Comparison of ENCODE assay signal across 6 cellular contexts in the genomic region with DNA sequence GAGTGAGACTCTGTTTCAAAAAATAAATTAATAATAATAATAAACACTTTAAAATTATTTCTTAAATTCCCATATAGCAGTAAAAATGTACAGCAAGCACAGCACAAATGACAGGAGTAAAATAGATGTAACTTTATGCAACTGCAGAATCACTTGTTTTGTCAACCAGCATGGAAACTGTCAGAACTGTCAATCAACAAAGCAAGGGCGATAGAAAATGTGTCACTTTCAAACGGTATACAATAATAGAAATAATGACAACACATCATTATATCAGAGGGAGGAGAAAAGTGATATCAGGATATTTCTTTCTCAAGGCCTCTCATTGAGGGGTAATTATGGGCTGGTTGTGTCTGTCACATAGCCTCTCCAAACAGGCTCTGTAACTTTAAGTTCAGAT.
"Had no signal": no experiment of that assay in that cellular context is flagged by ENCODE, and none has a peak within 500 bp of the region (broad histone marks: within the 10 kb centered on the region; RNA-seq: fewer than 3 reads in every experiment).

No MANE protein-coding gene starts in this region.

- H3K36me3 Mint-ChIP-seq: IgD-negative memory B cell had no signal

- H3K27ac Mint-ChIP-seq: IgD-negative memory B cell had no signal

- H3K4me3 ChIP-seq: K562 had no signal

- H3K27ac ChIP-seq: HL-60 had no signal

- DNase-seq: IMR-90, KBM-7, KG1 had no signal
